12 cellular contexts compared by ENCODE assay signal in genomic region chr1:46983416-46983815, GRCh38.
"Had no signal": no experiment of that assay in that cellular context is flagged by ENCODE, and none has a peak within 500 bp of the region (broad histone marks: within the 10 kb centered on the region; RNA-seq: fewer than 3 reads in every experiment).

No MANE protein-coding gene starts in this region.

- H3K27me3 ChIP-seq: brain microvascular endothelial cell, tibial nerve had no signal

- DNase-seq: activated CD4-positive, alpha-beta memory T cell treated with anti-CD3 and anti-CD28 coated beads, Interleukin-2, amount 10 ng/mL, durations not matched to agents 7 days and 5 days; activated gamma-delta T cell; activated T-cell treated with anti-CD3 and anti-CD28 coated beads, Interleukin-2, amount 50 U/mL, for 48 hours; brain microvascular endothelial cell; kidney; left ventricle myocardium inferior; mesenchymal stem cell; nephron progenitor cell; T1000 had no signal

- H3K4me3 ChIP-seq: left ventricle myocardium inferior, skin epidermis, tibial nerve had no signal

- H3K4me1 ChIP-seq: left ventricle myocardium inferior, parathyroid adenoma had no signal

- H3K36me3 ChIP-seq: brain microvascular endothelial cell, left ventricle myocardium inferior, tibial nerve had no signal

- H2AFZ ChIP-seq: parathyroid adenoma had no signal

- H3K9ac ChIP-seq: parathyroid adenoma had no signal

- H3K79me2 ChIP-seq: parathyroid adenoma had no signal

- H3K27ac ChIP-seq: brain microvascular endothelial cell, left ventricle myocardium inferior, parathyroid adenoma, tibial nerve had no signal
